In the genomic region with DNA sequence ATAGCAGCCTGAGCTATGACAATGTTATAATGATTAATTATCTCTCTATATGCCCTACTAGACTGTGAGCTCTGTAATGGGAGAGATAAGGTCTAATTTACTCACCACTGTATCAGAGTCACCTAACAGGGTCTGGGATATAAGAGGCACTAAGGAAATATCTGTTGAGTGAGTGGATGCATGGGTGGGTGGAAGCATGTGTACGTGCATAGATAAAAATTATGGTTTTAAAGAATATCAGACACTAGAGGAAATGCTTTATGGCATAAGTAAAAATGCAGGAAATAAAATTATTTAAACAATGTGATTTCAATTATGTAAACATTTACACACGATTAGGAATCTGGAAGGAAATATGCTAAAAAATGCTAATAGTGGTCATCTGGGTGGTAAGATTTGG, we compare ENCODE assay signal across 13 cellular contexts.
"Had no signal": no experiment of that assay in that cellular context is flagged by ENCODE, and none has a peak within 500 bp of the region (broad histone marks: within the 10 kb centered on the region; RNA-seq: fewer than 3 reads in every experiment).

No MANE protein-coding gene starts in this region.

- H3K4me3 ChIP-seq: coronary artery, gastrocnemius medialis had no signal

- ATAC-seq: gastrocnemius medialis; left lobe of liver; stimulated activated effector memory CD8-positive, alpha-beta T cell treated with anti-CD3 and anti-CD28 coated beads, Interleukin-12 subunit alpha, Interleukin-12 subunit beta, amount 100 ng/mL, for 72 hours had no signal

- DNase-seq: activated CD4-positive, alpha-beta T cell treated with anti-CD3 and anti-CD28 coated beads, Interleukin-2, amount 10 ng/mL, durations not matched to agents 7 days and 5 days; activated CD4-positive, CD25-positive, alpha-beta regulatory T cell; activated naive CD4-positive, alpha-beta T cell; effector CD4-positive, alpha-beta T cell; gastrocnemius medialis; mammary epithelial cell; SW 1271 had no signal

- H3K36me3 Mint-ChIP-seq: stimulated activated effector memory CD8-positive, alpha-beta T cell treated with anti-CD3 and anti-CD28 coated beads, Interleukin-12 subunit alpha, Interleukin-12 subunit beta, amount 100 ng/mL, for 72 hours had no signal

- H3K9me3 Mint-ChIP-seq: activated CD4-positive, alpha-beta T cell treated with anti-CD3 and anti-CD28 coated beads, Interleukin-2, amount 10 ng/mL, durations not matched to agents 7 days and 5 days; activated T-helper 1 cell treated with anti-CD3 and anti-CD28 coated beads, Interleukin-12 subunit alpha, Interleukin-12 subunit beta, Interleukin-2, Interleukin-4 antibody, amounts not matched to agents 30 ng/mL and 10 ng/mL and 1 ng/mL, durations not matched to agents 14 hours and 24 hours and 36 hours; central memory CD8-positive, alpha-beta T cell; neural crest cell; stimulated activated effector memory CD8-positive, alpha-beta T cell treated with anti-CD3 and anti-CD28 coated beads, Interleukin-12 subunit alpha, Interleukin-12 subunit beta, amount 100 ng/mL, for 72 hours had no signal

- H3K4me3 Mint-ChIP-seq: activated CD4-positive, alpha-beta T cell treated with anti-CD3 and anti-CD28 coated beads, Interleukin-2, amount 10 ng/mL, durations not matched to agents 7 days and 5 days; activated T-helper 1 cell treated with anti-CD3 and anti-CD28 coated beads, Interleukin-12 subunit alpha, Interleukin-12 subunit beta, Interleukin-2, Interleukin-4 antibody, amounts not matched to agents 30 ng/mL and 10 ng/mL and 1 ng/mL, durations not matched to agents 14 hours and 24 hours and 36 hours; central memory CD8-positive, alpha-beta T cell; neural crest cell; stimulated activated effector memory CD8-positive, alpha-beta T cell treated with anti-CD3 and anti-CD28 coated beads, Interleukin-12 subunit alpha, Interleukin-12 subunit beta, amount 100 ng/mL, for 72 hours had no signal

- H3K4me1 Mint-ChIP-seq: activated CD4-positive, alpha-beta T cell treated with anti-CD3 and anti-CD28 coated beads, Interleukin-2, amount 10 ng/mL, durations not matched to agents 7 days and 5 days; central memory CD8-positive, alpha-beta T cell; neural crest cell; stimulated activated effector memory CD8-positive, alpha-beta T cell treated with anti-CD3 and anti-CD28 coated beads, Interleukin-12 subunit alpha, Interleukin-12 subunit beta, amount 100 ng/mL, for 72 hours had no signal

- H3K9me3 ChIP-seq: gastrocnemius medialis had no signal

- H3K27ac Mint-ChIP-seq: activated CD4-positive, alpha-beta T cell treated with anti-CD3 and anti-CD28 coated beads, Interleukin-2, amount 10 ng/mL, durations not matched to agents 7 days and 5 days; activated T-helper 1 cell treated with anti-CD3 and anti-CD28 coated beads, Interleukin-12 subunit alpha, Interleukin-12 subunit beta, Interleukin-2, Interleukin-4 antibody, amounts not matched to agents 30 ng/mL and 10 ng/mL and 1 ng/mL, durations not matched to agents 14 hours and 24 hours and 36 hours; stimulated activated effector memory CD8-positive, alpha-beta T cell treated with anti-CD3 and anti-CD28 coated beads, Interleukin-12 subunit alpha, Interleukin-12 subunit beta, amount 100 ng/mL, for 72 hours had no signal
